ENCODE assay signal across 10 cellular contexts in genomic region chr2:127100261-127101047, GRCh38. TPM values are rescaled to one million over a fixed set of nuclear protein-coding genes. Genes with fewer than 3 reads are reported as not detected.
DNase-seq lines count a peak whose midpoint lies in the region; ATAC-seq and TF ChIP-seq lines count a peak whose summit lies in the region.
"Had no signal": no experiment of that assay in that cellular context is flagged by ENCODE, and none has a peak within 500 bp of the region (broad histone marks: within the 10 kb centered on the region; RNA-seq: fewer than 3 reads in every experiment).

No MANE protein-coding gene starts in this region.

- H3K27me3 ChIP-seq in gastroesophageal sphincter (no peaks in the 10 kb centered on the region), sigmoid colon (no peaks in the 10 kb centered on the region)

- peak; percentile 19 for ATAC-seq in gastroesophageal sphincter
- ATAC-seq in GM19035 (IDR thresholded peaks at IDR 0.05; ENCODE audit: unreplicated experiment) = no peak
- no peak for ATAC-seq in HG03378 (IDR thresholded peaks at IDR 0.05; ENCODE audit: unreplicated experiment)
- ATAC-seq: activated T-cell treated with anti-CD3 and anti-CD28 coated beads, Interleukin-2, amount 50 U/mL, for 72 hours had no signal

- H3K27me3 Mint-ChIP-seq in nephron progenitor cell (ENCODE audit: low read depth, poor library complexity) = peaks cover 3% of the 10 kb centered on the region

- no peak overlapping the region for H3K4me3 Mint-ChIP-seq in nephron progenitor cell
- H3K4me3 Mint-ChIP-seq: activated T-cell treated with anti-CD3 and anti-CD28 coated beads, Interleukin-2, amount 50 U/mL, for 72 hours had no signal

- H3K36me3 Mint-ChIP-seq in nephron progenitor cell (ENCODE audit: low read depth) = peaks cover 10% of the 10 kb centered on the region

- H3K9me3 ChIP-seq in gastroesophageal sphincter (no peaks in the 10 kb centered on the region), sigmoid colon (no peaks in the 10 kb centered on the region)

- intact Hi-C loops in sigmoid colon (cut with DNase I) = no loop called here

- TF ChIP-seq CTCF in gastroesophageal sphincter (IDR thresholded peaks at IDR 0.05) = no peak
- TF ChIP-seq CTCF in sigmoid colon (IDR thresholded peaks at IDR 0.05) = no peak
- TF ChIP-seq CTCF in nephron progenitor cell (IDR thresholded peaks at IDR 0.05) = no peak

- H3K9me3 Mint-ChIP-seq in nephron progenitor cell = no peaks in the 10 kb centered on the region
- H3K9me3 Mint-ChIP-seq: activated T-cell treated with anti-CD3 and anti-CD28 coated beads, Interleukin-2, amount 50 U/mL, for 72 hours had no signal

- H3K27ac ChIP-seq in gastroesophageal sphincter = no peak overlapping the region
- H3K27ac ChIP-seq in sigmoid colon = no peak overlapping the region

- H3K27ac Mint-ChIP-seq in nephron progenitor cell = no peak overlapping the region
- H3K27ac Mint-ChIP-seq: activated T-cell treated with anti-CD3 and anti-CD28 coated beads, Interleukin-2, amount 50 U/mL, for 72 hours had no signal

- DNase-seq in DMS53 (lab: John Stamatoyannopoulos, UW) = peak; percentile 98
- DNase-seq in NCI-H774 (lab: John Stamatoyannopoulos, UW) = peak; percentile 27
- peak; percentile 52 for DNase-seq in sigmoid colon
- DNase-seq in NCI-H446 (lab: John Stamatoyannopoulos, UW) = no peak
- no peak for DNase-seq in nephron progenitor cell
- DNase-seq: activated T-cell treated with anti-CD3 and anti-CD28 coated beads, Interleukin-2, amount 50 U/mL, for 72 hours; dermis blood vessel endothelial cell had no signal

- H3K4me1 ChIP-seq in gastroesophageal sphincter (peaks cover 0 to 90% (median 14%) of the 10 kb centered on the region in 3 donors), sigmoid colon (peaks cover 0 to 58% (median 42%) of the 10 kb centered on the region in 4 donors)

- 77 to 85% methylated on average over 5 to 10 of the region's 15 CpGs for WGBS in gastroesophageal sphincter (ENCODE audit: low coverage in 1 of 2), 2 donors
- WGBS in sigmoid colon, 2 donors = 19 to 71% methylated on average over 15 of the region's 15 CpGs

- H3K4me3 ChIP-seq in gastroesophageal sphincter (no peak overlapping the region), sigmoid colon (no peak overlapping the region)

- TF ChIP-seq POLR2A in gastroesophageal sphincter (IDR thresholded peaks at IDR 0.05) = no peak
- no peak for TF ChIP-seq POLR2A in sigmoid colon (IDR thresholded peaks at IDR 0.05)

- H3K36me3 ChIP-seq in gastroesophageal sphincter (no peaks in the 10 kb centered on the region), sigmoid colon (no peaks in the 10 kb centered on the region)

- TF ChIP-seq EP300 in gastroesophageal sphincter (IDR thresholded peaks at IDR 0.05) (no peak), sigmoid colon (IDR thresholded peaks at IDR 0.05) (no peak)

- H3K4me1 Mint-ChIP-seq in nephron progenitor cell = peaks cover 89% of the 10 kb centered on the region

RNA-seq across cellular contexts. Expression of gene BIN1, which starts 6.5 kb away (rescaled TPM):
- total RNA-seq in gastroesophageal sphincter (100 to 1,000 TPM in 1 of 4 donors, 10 to 100 TPM in 3; 36.1 to 101 (median 53.9) TPM), sigmoid colon (10 to 100 TPM; 36.1 to 57.9 (median 43.2) TPM)
- 10 to 100 TPM; 20.3 to 52.9 (median 34.8) TPM for polyA plus RNA-seq in sigmoid colon

Comparison
In these comparisons a context has a peak if more than half of its experiments do, and no peak if none do; other contexts are left out.
1. DNase-seq: peak in DMS53 (single experiment), NCI-H774 (single experiment) and sigmoid colon (single experiment); none in NCI-H446 (0 of 2) and nephron progenitor cell (single experiment).